In the genomic region with DNA sequence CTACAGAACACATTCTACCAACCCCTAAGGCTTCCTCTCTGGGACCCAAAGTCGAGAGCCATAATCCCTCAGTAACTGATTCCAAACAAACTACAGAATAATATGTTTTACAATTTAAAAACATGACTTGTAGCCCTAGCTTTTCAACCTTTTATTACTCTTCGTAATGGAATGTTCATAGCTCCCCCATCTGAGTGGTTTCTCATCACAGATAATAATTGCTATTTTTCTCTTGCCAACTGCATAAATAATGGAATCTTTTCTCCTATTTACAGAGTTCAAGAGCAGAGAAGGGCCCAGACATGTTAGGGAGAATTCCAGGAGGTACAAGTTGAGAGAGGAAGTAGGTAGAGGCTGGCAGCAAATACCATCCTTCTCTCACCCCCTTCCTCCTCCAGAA, we compare ENCODE assay signal across 20 cellular contexts. TPM values are rescaled to one million over a fixed set of nuclear protein-coding genes. Genes with fewer than 3 reads are reported as not detected.
DNase-seq lines count a peak whose midpoint lies in the region; ATAC-seq, FAIRE-seq and TF ChIP-seq lines count a peak whose summit lies in the region.
"Had no signal": no experiment of that assay in that cellular context is flagged by ENCODE, and none has a peak within 500 bp of the region (broad histone marks: within the 10 kb centered on the region; RNA-seq: fewer than 3 reads in every experiment).

No MANE protein-coding gene starts in this region.

- no peak overlapping the region for H3K4me2 ChIP-seq in astrocyte (ENCODE audit: low read length)
- H3K4me2 ChIP-seq: A549 had no signal

- H3K27ac ChIP-seq in astrocyte (ENCODE audit: low read depth, low read length), result no peak overlapping the region
- H3K27ac ChIP-seq: A549, HL-60 had no signal

- peak; percentile 18 for DNase-seq in GM03348 (ENCODE audit: low spot score)
- peak; percentile 52 for DNase-seq in astrocyte (ENCODE audit: low read depth)
- peak; percentile 22 for DNase-seq in fibroblast of mammary gland (ENCODE audit: low read depth)
- DNase-seq in omental fat pad (ENCODE audit: low spot score), result no peak
- no peak for DNase-seq in stimulated activated CD4-positive, alpha-beta T cell treated with anti-CD3 and anti-CD28 coated beads, Interleukin-12 subunit alpha, Interleukin-12 subunit beta, amount 100 ng/mL, for 4 hours
- no peak for DNase-seq in NCI-H128 (lab: John Stamatoyannopoulos, UW; ENCODE audit: unreplicated experiment)
- DNase-seq: COR-L47, DMS153, NCI-H1048, NCI-H345, NCI-H526 treated with DMSO at 0.1 percent for 48 hours, RPMI8226 had no signal

- H3K79me2 ChIP-seq in astrocyte (ENCODE audit: insufficient read depth, low read length), result no peaks in the 10 kb centered on the region

- H3K27me3 ChIP-seq in astrocyte (ENCODE audit: insufficient read depth, low read length), result no peaks in the 10 kb centered on the region

- H3K4me1 Mint-ChIP-seq in astrocyte (ENCODE audit: low read depth, unreplicated experiment), result no peaks in the 10 kb centered on the region

- peak; percentile 54 for ATAC-seq in omental fat pad (ENCODE audit: low FRiP score)
- no peak for ATAC-seq in HG03045 (IDR thresholded peaks at IDR 0.05; ENCODE audit: unreplicated experiment)
- ATAC-seq in HG02642 (IDR thresholded peaks at IDR 0.05; ENCODE audit: poor library complexity, unreplicated experiment), result no peak
- ATAC-seq: A549, HCT116, K562 had no signal

- H2AFZ ChIP-seq in astrocyte (ENCODE audit: low read depth, low read length), result no peak overlapping the region

- no peaks in the 10 kb centered on the region for H3K36me3 ChIP-seq in astrocyte (ENCODE audit: insufficient read depth, low read length)

- H3K4me3 ChIP-seq in astrocyte (ENCODE audit: insufficient read depth, low read depth, low read length) (no peak overlapping the region), fibroblast of mammary gland (ENCODE audit: control insufficient read depth, low read depth, low read length) (no peak overlapping the region)
- H3K4me3 ChIP-seq: A549, K562 had no signal

- H3K4me3 Mint-ChIP-seq in astrocyte (ENCODE audit: unreplicated experiment), result no peak overlapping the region
- H3K4me3 Mint-ChIP-seq: CD14-positive monocyte had no signal

- no peak overlapping the region for H3K27ac Mint-ChIP-seq in astrocyte (ENCODE audit: unreplicated experiment)
- H3K27ac Mint-ChIP-seq: CD14-positive monocyte had no signal

- no peaks in the 10 kb centered on the region for H3K9me3 Mint-ChIP-seq in astrocyte (ENCODE audit: unreplicated experiment)

- H3K9ac ChIP-seq in astrocyte (ENCODE audit: low read length), result no peak overlapping the region

- TF ChIP-seq CTCF in astrocyte (IDR thresholded peaks at IDR 0.05; ENCODE audit: insufficient read depth, low read depth, low read length), result no peak
- TF ChIP-seq CTCF in fibroblast of mammary gland (conservative IDR thresholded peaks at IDR 0.05; ENCODE audit: control insufficient read depth, insufficient read depth, low read depth, low read length), result no peak
- TF ChIP-seq CTCF in omental fat pad (IDR thresholded peaks at IDR 0.05), result no peak

- FAIRE-seq in astrocyte (lab: Jason Lieb, UNC), result no peak
- FAIRE-seq: A549, GM18507, K562 had no signal

- no peaks in the 10 kb centered on the region for H3K9me3 ChIP-seq in astrocyte (ENCODE audit: insufficient read depth, low read depth, low read length)
- H3K9me3 ChIP-seq: A549 had no signal

- no peaks in the 10 kb centered on the region for H3K27me3 Mint-ChIP-seq in astrocyte (ENCODE audit: low read depth, unreplicated experiment)

- H4K20me1 ChIP-seq in astrocyte (ENCODE audit: insufficient read depth, low read length), result no peaks in the 10 kb centered on the region

- no peaks in the 10 kb centered on the region for H3K36me3 Mint-ChIP-seq in astrocyte (ENCODE audit: low read depth, unreplicated experiment)
- H3K36me3 Mint-ChIP-seq: CD14-positive monocyte had no signal

- no peaks in the 10 kb centered on the region for H3K4me1 ChIP-seq in astrocyte (ENCODE audit: insufficient read depth, low read length)
- H3K4me1 ChIP-seq: A549 had no signal

RNA-seq across cellular contexts. Expression of a gene that starts 59.9 kb away (rescaled TPM):
- total RNA-seq in astrocyte, result 23.4 and 24.8 TPM in 2 replicates
- total RNA-seq in omental fat pad, result 10 to 100 TPM; 25.9 to 57.2 (median 35.8) TPM

Comparison
In these comparisons a context has a peak if more than half of its experiments do, and no peak if none do; other contexts are left out.
1. DNase-seq: peak in GM03348 (single experiment), astrocyte (single experiment) and fibroblast of mammary gland (single experiment); none in omental fat pad (single experiment), stimulated activated CD4-positive, alpha-beta T cell treated with anti-CD3 and anti-CD28 coated beads, Interleukin-12 subunit alpha, Interleukin-12 subunit beta, amount 100 ng/mL, for 4 hours (single experiment) and NCI-H128 (single experiment).